In genomic region chr19:14080887-14081796, GRCh38 we compare ENCODE assay signal across 8 cellular contexts. TPM values are rescaled to one million over a fixed set of nuclear protein-coding genes. Genes with fewer than 3 reads are reported as not detected.
DNase-seq lines count a peak whose midpoint lies in the region; ATAC-seq, FAIRE-seq and TF ChIP-seq lines count a peak whose summit lies in the region.

No MANE protein-coding gene starts in this region.

- no peak for TF ChIP-seq CTCF in brain (conservative IDR thresholded peaks at IDR 0.05)

- TF ChIP-seq POLR2A in GM18526 (IDR thresholded peaks at IDR 0.05; ENCODE audit: extremely low read depth, insufficient read length), result peak; percentile 50

- H3K9me3 Mint-ChIP-seq in brain, result peaks cover 0 to 5% (median 0%) of the 10 kb centered on the region in 5 experiments

- H3K27ac Mint-ChIP-seq in brain, result peak overlapping the region; percentile 91 to 98 (median 96)

- peaks cover 4% of the 10 kb centered on the region for H3K27me3 Mint-ChIP-seq in brain

- intact Hi-C loops in sciatic nerve (cut with DNase I), result loop anchor here (10.0 kb wide), 1 partner anchor 54 kb away; the partner anchor contains the start of gene ASF1B

- H3K36me3 Mint-ChIP-seq in brain, result no peaks in the 10 kb centered on the region

- ATAC-seq in HG03064 (IDR thresholded peaks at IDR 0.05; ENCODE audit: low read depth, unreplicated experiment), result peak; percentile 73
- ATAC-seq in sciatic nerve, result peak; percentile 97

- H3K4me3 Mint-ChIP-seq in brain, result peak overlapping the region; percentile 89 to 95 (median 94)

- peaks cover 28% of the 10 kb centered on the region for H3K4me1 Mint-ChIP-seq in brain

- peak; percentile 99 for DNase-seq in A172 (ENCODE audit: low spot score)
- DNase-seq in NCI-H2107 (lab: John Stamatoyannopoulos, UW), result peak; percentile 98
- peak; percentile 97 for DNase-seq in iPS DF 4.7 (ENCODE audit: extremely low read depth, low spot score)
- DNase-seq in sciatic nerve (ENCODE audit: low spot score), result peak; percentile 100

- FAIRE-seq in TTC549 (lab: Jason Lieb, UNC), result peak; percentile 99

RNA-seq across cellular contexts. Expression of gene C19orf67, which starts 4.4 kb away (rescaled TPM):
- total RNA-seq in A172 (2014; rRNA removed; shearing (Covaris generic)), result not detected in 2 replicates
- not detected for polyA plus RNA-seq in brain (ENCODE audit: insufficient read depth, low read depth, low replicate concordance)
- total RNA-seq in sciatic nerve, result not detected

RNA-seq across cellular contexts. Expression of gene MISP3, which starts 8.6 kb away (rescaled TPM):
- total RNA-seq in A172 (2014; rRNA removed; shearing (Covaris generic)), result 0.43 and 2.5 TPM in 2 replicates
- 22.6 TPM for polyA plus RNA-seq in brain (ENCODE audit: insufficient read depth, low read depth, low replicate concordance)
- 5.6 TPM for total RNA-seq in sciatic nerve

RNA-seq across cellular contexts. Expression of gene SAMD1, which starts 9.4 kb away (rescaled TPM):
- 25.2 and 36.0 TPM in 2 replicates for total RNA-seq in A172 (2014; rRNA removed; shearing (Covaris generic))
- polyA plus RNA-seq in brain (ENCODE audit: insufficient read depth, low read depth, low replicate concordance), result 168 TPM
- 22.2 TPM for total RNA-seq in sciatic nerve

RNA-seq across cellular contexts. Expression of gene PALM3, which starts 19.3 kb away (rescaled TPM):
- total RNA-seq in A172 (2014; rRNA removed; shearing (Covaris generic)), result 3.0 and 6.2 TPM in 2 replicates
- polyA plus RNA-seq in brain (ENCODE audit: insufficient read depth, low read depth, low replicate concordance), result 1.9 TPM
- 4.5 TPM for total RNA-seq in sciatic nerve

RNA-seq across cellular contexts. Expression of gene PRKACA, which starts 36.4 kb away (rescaled TPM):
- 43.1 and 72.6 TPM in 2 replicates for total RNA-seq in A172 (2014; rRNA removed; shearing (Covaris generic))
- polyA plus RNA-seq in brain (ENCODE audit: insufficient read depth, low read depth, low replicate concordance), result 235 TPM
- 78.0 TPM for total RNA-seq in sciatic nerve

Comparison
In these comparisons a context has a peak if more than half of its experiments do, and no peak if none do; other contexts are left out.
1. Peak in every context shown above with its lines: DNase-seq and ATAC-seq.